In genomic region chr4:127479031-127479622, GRCh38 we compare ENCODE assay signal across 8 cellular contexts.
DNase-seq lines count a peak whose midpoint lies in the region; ATAC-seq, FAIRE-seq and TF ChIP-seq lines count a peak whose summit lies in the region.

No MANE protein-coding gene starts in this region.

- H3K9me3 Mint-ChIP-seq in Calu3 (ENCODE audit: low read depth, unreplicated experiment): no peaks in the 10 kb centered on the region

- no peaks in the 10 kb centered on the region for H3K36me3 Mint-ChIP-seq in Calu3 (ENCODE audit: insufficient read depth, unreplicated experiment)

- intact Hi-C loops in Calu3 (cut with micrococcal nuclease; ENCODE audit: unreplicated experiment): loop anchor here (5.0 kb wide), 1 partner anchor 1082 kb away; no protein-coding TSS in a partner anchor

- BruUV-seq in Calu3 (replicated peaks; lab: Mats Ljungman, UMichigan): no TSS peak

- peak; percentile 24 for DNase-seq in A172 (ENCODE audit: low spot score)
- no peak for DNase-seq in GM12892 (ENCODE audit: insufficient read length)
- DNase-seq in NCI-H2227 (lab: John Stamatoyannopoulos, UW; ENCODE audit: unreplicated experiment): peak; percentile 26
- peak; percentile 34 for DNase-seq in dedifferentiated amniotic fluid mesenchymal stem cell (ENCODE audit: extremely low spot score)
- DNase-seq in pons (ENCODE audit: low spot score): peak; percentile 17
- no peak for DNase-seq in COLO668 (lab: John Stamatoyannopoulos, UW; ENCODE audit: unreplicated experiment)
- no peak for DNase-seq in Calu3

- TF ChIP-seq POLR2A in GM12892 (IDR thresholded peaks at IDR 0.05; ENCODE audit: low read depth, low read length): no peak

- TF ChIP-seq CTCF in Calu3 (IDR thresholded peaks at IDR 0.05; ENCODE audit: unreplicated experiment): no peak

- no peak overlapping the region for H3K4me3 Mint-ChIP-seq in Calu3 (ENCODE audit: low read depth, unreplicated experiment)

- CTCF ChIA-PET in Calu3 (lab: Charles Lee): no interaction called here

- H3K27ac Mint-ChIP-seq in Calu3 (ENCODE audit: unreplicated experiment): no peak overlapping the region

- peak; percentile 24 for FAIRE-seq in GM12892 (lab: Jason Lieb, UNC)

- no peak for ATAC-seq in HG03457 (IDR thresholded peaks at IDR 0.05; ENCODE audit: unreplicated experiment)

- no peaks in the 10 kb centered on the region for H3K27me3 Mint-ChIP-seq in Calu3 (ENCODE audit: unreplicated experiment)

- no peaks in the 10 kb centered on the region for H3K4me1 Mint-ChIP-seq in Calu3 (ENCODE audit: low read depth, unreplicated experiment)

Comparison
In these comparisons a context has a peak if more than half of its experiments do, and no peak if none do; other contexts are left out.
1. DNase-seq: peak in A172 (single experiment), NCI-H2227 (single experiment), dedifferentiated amniotic fluid mesenchymal stem cell (single experiment) and pons (single experiment); none in GM12892 (single experiment), COLO668 (single experiment) and Calu3 (single experiment).